Comparison of ENCODE assay signal across 8 cellular contexts in the genomic region with DNA sequence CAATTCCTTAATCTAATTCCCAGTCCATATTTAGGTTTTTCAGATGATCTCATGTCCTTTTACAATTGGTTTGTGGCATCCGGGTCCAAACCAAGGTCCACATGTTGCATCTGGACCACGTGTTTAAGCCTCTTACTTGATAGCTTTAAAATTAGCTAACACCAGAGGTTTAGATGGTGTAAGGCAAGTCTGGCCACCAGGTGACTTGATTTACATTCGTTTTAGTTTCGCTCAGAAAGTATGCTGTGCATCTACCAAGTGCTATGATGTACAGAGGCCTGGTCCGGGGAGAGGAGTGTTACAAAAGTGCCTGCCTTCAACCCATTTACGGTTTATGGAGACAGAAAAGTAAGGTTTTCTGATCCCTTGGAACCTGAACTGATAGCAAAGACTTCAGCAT. TPM values are rescaled to one million over a fixed set of nuclear protein-coding genes. Genes with fewer than 3 reads are reported as not detected.
A peak's percentile ranks its signal among the peaks of the same experiment; 100 is the strongest.
DNase-seq lines count a peak whose midpoint lies in the region; FAIRE-seq and TF ChIP-seq lines count a peak whose summit lies in the region.

No MANE protein-coding gene starts in this region.

- H3K36me3 ChIP-seq in OCI-LY7 (ENCODE audit: insufficient read depth, low read length), result peaks cover 32% of the 10 kb centered on the region
- peaks cover 8% of the 10 kb centered on the region for H3K36me3 ChIP-seq in brain microvascular endothelial cell (replicated peaks)
- peaks cover 8 to 10% of the 10 kb centered on the region in 2 donors for H3K36me3 ChIP-seq in mucosa of rectum (ENCODE audit: control insufficient read depth in 2 of 2, insufficient read depth in 2 of 2, low read length in 2 of 2)

- intact Hi-C loops in OCI-LY7 (cut with micrococcal nuclease; ENCODE audit: unreplicated experiment), result loop anchor here (5.0 to 10.0 kb wide), 3 partner anchors 63 to 520 kb away; no protein-coding TSS in a partner anchor

- POLR2A ChIA-PET in OCI-LY7 (lab: Charles Lee), result interaction anchor here (0.6 to 3.2 kb wide), 7 partner anchors 9 to 327 kb away, joined by 3 to 11 read pairs (median 3); no protein-coding TSS in a partner anchor

- H3K27ac ChIP-seq in OCI-LY7 (ENCODE audit: low read depth, low read length, poor library complexity, severe bottlenecking) (peak overlapping the region; percentile 80), brain microvascular endothelial cell (no peak overlapping the region), mucosa of rectum (ENCODE audit: low read depth in 2 of 2, low read length in 2 of 2) (peak overlapping the region; percentile 97 to 98)

- H3K27me3 ChIP-seq in brain microvascular endothelial cell (replicated peaks) (no peaks in the 10 kb centered on the region), mucosa of rectum (ENCODE audit: control insufficient read depth in 2 of 2, insufficient read depth in 2 of 2, low read length in 2 of 2) (no peaks in the 10 kb centered on the region)

- H3K4me2 ChIP-seq in OCI-LY7 (ENCODE audit: low read length), result peak overlapping the region; percentile 91

- DNase-seq in AG10803 (ENCODE audit: low read depth) (peak; percentile 11), GM18507 (ENCODE audit: extremely low spot score, insufficient read length, low read depth) (no peak), OCI-LY7 (ENCODE audit: low spot score) (peak; percentile 70), brain microvascular endothelial cell (no peak), ureter (ENCODE audit: low spot score) (no peak), KG1 (lab: John Stamatoyannopoulos, UW) (no peak), NCI-H2029 (lab: John Stamatoyannopoulos, UW) (no peak)

- peak overlapping the region; percentile 38; the same call in 1 of the 2 replicates for H2AFZ ChIP-seq in OCI-LY7 (ENCODE audit: low read length)

- peaks cover 16% of the 10 kb centered on the region for H4K20me1 ChIP-seq in OCI-LY7 (ENCODE audit: insufficient read depth, low read length)

- BruUV-seq in OCI-LY7 (replicated peaks; lab: Mats Ljungman, UMichigan), result no TSS peak

- in situ Hi-C loops in brain microvascular endothelial cell (cut with HindIII; ENCODE audit: low pct_ligation_motif_present, low sequenced_read_pairs), result no loop called here

- CTCF ChIA-PET in OCI-LY7 (lab: Charles Lee; ENCODE audit: unreplicated experiment), result interaction anchor here (0.7 to 0.9 kb wide), 2 partner anchors 9 to 48 kb away, joined by 3 to 4 read pairs; no protein-coding TSS in a partner anchor

- peaks cover 47% of the 10 kb centered on the region for H3K79me2 ChIP-seq in OCI-LY7 (ENCODE audit: insufficient read depth, low read depth, low read length)

- peaks cover 43% of the 10 kb centered on the region for H3K4me1 ChIP-seq in OCI-LY7 (ENCODE audit: insufficient read depth, low read length, poor library complexity, severe bottlenecking)
- peaks cover 15 to 16% of the 10 kb centered on the region in 2 donors for H3K4me1 ChIP-seq in mucosa of rectum (ENCODE audit: control insufficient read depth in 2 of 2, insufficient read depth in 2 of 2, low read length in 2 of 2)

- H3K4me3 ChIP-seq in AG10803 (ENCODE audit: low read length) (peak overlapping the region; percentile 85), OCI-LY7 (ENCODE audit: low read depth, low read length, poor library complexity, severe bottlenecking) (peak overlapping the region; percentile 87), brain microvascular endothelial cell (ENCODE audit: low read depth, low read length) (peak overlapping the region; percentile 83), mucosa of rectum (ENCODE audit: low read length in 2 of 2) (peak overlapping the region in 1 of 2 donors; percentile 96)

- peak overlapping the region; percentile 94 to 96 for H3K9ac ChIP-seq in mucosa of rectum (ENCODE audit: low read depth in 1 of 2, low read length in 2 of 2)

- TF ChIP-seq CTCF in AG10803 (conservative IDR thresholded peaks at IDR 0.05; ENCODE audit: low read length) (peak; percentile 24), OCI-LY7 (conservative IDR thresholded peaks at IDR 0.05; ENCODE audit: low read length) (0 out of 2 replicates have a peak, but pooled peaks have one; percentile 20), brain microvascular endothelial cell (IDR thresholded peaks at IDR 0.05; ENCODE audit: low read depth, low read length, missing control alignments) (peak; percentile 32)

- no peaks in the 10 kb centered on the region for H3K9me2 ChIP-seq in OCI-LY7 (ENCODE audit: insufficient read depth, low read length)

- no peaks in the 10 kb centered on the region for H3K9me3 ChIP-seq in OCI-LY7 (ENCODE audit: low read length)
- no peaks in the 10 kb centered on the region for H3K9me3 ChIP-seq in mucosa of rectum (ENCODE audit: control insufficient read depth in 2 of 2, low read length in 2 of 2)

- FAIRE-seq in GM18507 (lab: Jason Lieb, UNC), result peak; percentile 69

RNA-seq across cellular contexts. Expression of gene DNAJA2, which starts 0.9 kb away (rescaled TPM):
- 40.8 and 43.3 TPM in 2 replicates for total RNA-seq in OCI-LY7 (2014; rRNA removed; shearing (Covaris generic))
- total RNA-seq in OCI-LY7 (2022) (50.4 and 61.6 TPM in 2 replicates), ureter (51.5 TPM)

Comparison
In these comparisons a context has a peak if more than half of its experiments do, and no peak if none do; other contexts are left out.
1. DNase-seq: peak in AG10803 (single experiment) and OCI-LY7 (single experiment); none in GM18507 (single experiment), brain microvascular endothelial cell (single experiment), ureter (single experiment), KG1 (single experiment) and NCI-H2029 (single experiment).
2. Peak in every context shown above with its lines, with median percentiles within 50 percentile points of each other: CTCF ChIP-seq.